ENCODE assay signal across 8 cellular contexts in genomic region chr1:173430707-173431662, GRCh38. TPM values are rescaled to one million over a fixed set of nuclear protein-coding genes. Genes with fewer than 3 reads are reported as not detected.
DNase-seq lines count a peak whose midpoint lies in the region; ATAC-seq and TF ChIP-seq lines count a peak whose summit lies in the region.

No MANE protein-coding gene starts in this region.

- peaks cover 21% of the 10 kb centered on the region for H3K4me1 ChIP-seq in smooth muscle cell (ENCODE audit: low read depth)

- H3K9ac ChIP-seq in smooth muscle cell (ENCODE audit: low read depth), result no peak overlapping the region

- H3K4me2 ChIP-seq in smooth muscle cell, result peak overlapping the region; percentile 80

- peak; percentile 92 for TF ChIP-seq CTCF in smooth muscle cell (IDR thresholded peaks at IDR 0.05; ENCODE audit: borderline replicate concordance, insufficient read depth, poor library complexity, severe bottlenecking)

- peak; percentile 44 for ATAC-seq in HG03045 (IDR thresholded peaks at IDR 0.05; ENCODE audit: unreplicated experiment)
- ATAC-seq in HG02759 (IDR thresholded peaks at IDR 0.05; ENCODE audit: unreplicated experiment), result no peak

- H3F3A ChIP-seq in smooth muscle cell (ENCODE audit: low read depth), result peaks cover 4% of the 10 kb centered on the region

- no peaks in the 10 kb centered on the region for H3K79me2 ChIP-seq in smooth muscle cell (ENCODE audit: low read depth)

- peak overlapping the region; percentile 61 for H3K27ac ChIP-seq in smooth muscle cell (ENCODE audit: low read depth)

- 2% methylated on average over 6 of the region's 6 CpGs for whole genome bisulfite sequencing in smooth muscle cell (ENCODE audit: low lambda C conversion rate)

- no peak overlapping the region for H2AFZ ChIP-seq in smooth muscle cell (ENCODE audit: low read depth)

- no peaks in the 10 kb centered on the region for H3K9me3 ChIP-seq in smooth muscle cell (replicated peaks; ENCODE audit: low read depth)

- no peaks in the 10 kb centered on the region for H3K36me3 ChIP-seq in smooth muscle cell (ENCODE audit: low read depth)

- DNase-seq in ELR (ENCODE audit: low read depth) (peak; percentile 91), NCI-H2171 (lab: John Stamatoyannopoulos, UW) (peak; percentile 49), UCSD-AML1 (lab: John Stamatoyannopoulos, UW; ENCODE audit: unreplicated experiment) (peak; percentile 79), brain pericyte (ENCODE audit: low read depth, low spot score) (peak; percentile 57), iPS-NIHi7 (ENCODE audit: extremely low spot score) (peak; percentile 80), smooth muscle cell (lab: John Stamatoyannopoulos, UW; ENCODE audit: unreplicated experiment) (peak; percentile 53)

- H3K27me3 ChIP-seq in smooth muscle cell (ENCODE audit: low read depth), result no peaks in the 10 kb centered on the region

- H4K20me1 ChIP-seq in smooth muscle cell (ENCODE audit: low read depth), result no peaks in the 10 kb centered on the region

- no peak overlapping the region for H3K4me3 ChIP-seq in smooth muscle cell

RNA-seq across cellular contexts. Expression of gene PRDX6, which starts 46.1 kb away (rescaled TPM):
- total RNA-seq in smooth muscle cell, result 657 and 689 TPM in 2 replicates
- 484 and 526 TPM in 2 replicates for polyA plus RNA-seq in smooth muscle cell
